In the genomic region with DNA sequence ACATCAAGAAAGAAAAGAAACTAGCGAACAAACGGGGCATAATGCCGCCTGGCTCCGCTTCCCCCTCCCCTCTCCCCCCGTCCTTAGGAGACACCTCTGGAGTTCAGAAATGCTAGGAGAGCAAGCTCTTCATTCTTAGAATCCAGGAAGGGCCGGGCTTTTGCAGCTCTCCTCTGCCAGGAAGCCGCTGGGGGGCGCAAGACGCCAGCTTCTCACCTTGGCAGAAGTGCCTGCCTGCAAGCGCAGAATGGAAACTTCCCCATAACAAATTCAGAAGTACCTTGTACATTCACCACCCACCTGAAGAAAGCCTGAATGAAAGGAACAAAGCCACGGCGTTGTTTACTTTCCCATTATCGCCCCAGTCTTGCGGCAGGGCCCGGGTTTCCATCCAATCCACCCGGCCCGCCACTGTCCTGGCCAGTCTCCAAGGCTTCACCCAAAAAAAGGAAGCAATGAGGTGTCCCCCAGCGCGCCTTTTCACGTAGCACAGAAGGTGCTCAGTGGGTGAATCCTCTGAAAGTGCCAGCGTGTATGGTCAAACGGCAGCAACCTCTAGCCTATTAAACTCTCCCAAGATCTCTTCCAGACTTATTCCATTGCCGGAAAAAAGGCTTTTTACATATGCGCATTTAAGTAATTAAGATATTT, we compare ENCODE assay signal across 8 cellular contexts. TPM values are rescaled to one million over a fixed set of nuclear protein-coding genes. Genes with fewer than 3 reads are reported as not detected.
A peak's percentile ranks its signal among the peaks of the same experiment; 100 is the strongest.
DNase-seq lines count a peak whose midpoint lies in the region; ATAC-seq and FAIRE-seq lines count a peak whose summit lies in the region.

No MANE protein-coding gene starts in this region.

- no peak overlapping the region for H3K27ac ChIP-seq in CD4-positive, CD25-positive, alpha-beta regulatory T cell (ENCODE audit: insufficient read depth, low read length, poor library complexity, severe bottlenecking)
- H3K27ac ChIP-seq in caudate nucleus (ENCODE audit: low read depth, low read length) (no peak overlapping the region), small intestine (ENCODE audit: low read depth in 1 of 2, low read length in 1 of 2) (no peak overlapping the region)

- peak overlapping the region in 1 of 3 donors; percentile 28 for H3K27ac Mint-ChIP-seq in CD4-positive, CD25-positive, alpha-beta regulatory T cell

- peak; percentile 35 to 36 for ATAC-seq in CD4-positive, CD25-positive, alpha-beta regulatory T cell (ENCODE audit: low read depth in 2 of 2)
- peak; percentile 33 for ATAC-seq in HG02610 (IDR thresholded peaks at IDR 0.05; ENCODE audit: unreplicated experiment)
- no peak for ATAC-seq in HG02571 (IDR thresholded peaks at IDR 0.05; ENCODE audit: unreplicated experiment)

- H3K36me3 ChIP-seq in CD4-positive, CD25-positive, alpha-beta regulatory T cell (ENCODE audit: control insufficient read depth, insufficient read depth, low read length): no peaks in the 10 kb centered on the region
- H3K36me3 ChIP-seq in small intestine (ENCODE audit: control insufficient read depth in 2 of 2, insufficient read depth in 2 of 2, low read length in 2 of 2): no peaks in the 10 kb centered on the region

- H3K27me3 Mint-ChIP-seq in CD4-positive, CD25-positive, alpha-beta regulatory T cell: peaks cover 38% of the 10 kb centered on the region

- H3K4me1 ChIP-seq in CD4-positive, CD25-positive, alpha-beta regulatory T cell (ENCODE audit: control insufficient read depth, insufficient read depth, low read length, poor library complexity, severe bottlenecking): peaks cover 43% of the 10 kb centered on the region
- peaks cover 2% of the 10 kb centered on the region in 2 donors for H3K4me1 ChIP-seq in small intestine (ENCODE audit: control insufficient read depth in 2 of 2, insufficient read depth in 1 of 2, low read depth in 1 of 2, low read length in 1 of 2)

- WGBS in small intestine, 3 donors: 1 to 3% (median 2%) methylated on average over 24 of the region's 24 CpGs

- H3K9me3 ChIP-seq in CD4-positive, CD25-positive, alpha-beta regulatory T cell (ENCODE audit: control insufficient read depth in 2 of 2, low read length in 2 of 2): no peaks in the 10 kb centered on the region
- no peaks in the 10 kb centered on the region for H3K9me3 ChIP-seq in small intestine (ENCODE audit: control insufficient read depth, low read depth)

- peak overlapping the region; percentile 78 to 91 (median 85) for H3K4me3 Mint-ChIP-seq in CD4-positive, CD25-positive, alpha-beta regulatory T cell

- no peak for FAIRE-seq in small intestine (lab: Jason Lieb, UNC)

- H3K4me3 ChIP-seq in CD4-positive, CD25-positive, alpha-beta regulatory T cell (ENCODE audit: low read depth, low read length): peak overlapping the region; percentile 68
- H3K4me3 ChIP-seq in small intestine (ENCODE audit: low read depth in 1 of 2, low read length in 2 of 2): peak overlapping the region; percentile 34 to 36

- H3K4me1 Mint-ChIP-seq in CD4-positive, CD25-positive, alpha-beta regulatory T cell: peaks cover 10 to 33% (median 19%) of the 10 kb centered on the region in 4 donors

- peak; percentile 65 to 88 (median 79) for DNase-seq in CD4-positive, CD25-positive, alpha-beta regulatory T cell
- DNase-seq in NCI-H2227 (lab: John Stamatoyannopoulos, UW; ENCODE audit: unreplicated experiment) (peak; percentile 88), caudate nucleus (lab: John Stamatoyannopoulos, UW) (peak in 59 of 61 donors; percentile 30 to 95 (median 77)), iris pigment epithelial cell (ENCODE audit: low read depth) (peak; percentile 78), small intestine (peak; percentile 91)
- peak; percentile 63 to 80 (median 72) for DNase-seq in activated CD4-positive, CD25-positive, alpha-beta regulatory T cell (lab: John Stamatoyannopoulos, UW)

- no peaks in the 10 kb centered on the region for H3K36me3 Mint-ChIP-seq in CD4-positive, CD25-positive, alpha-beta regulatory T cell

- H3K9me3 Mint-ChIP-seq in CD4-positive, CD25-positive, alpha-beta regulatory T cell: no peaks in the 10 kb centered on the region

- peaks cover 9% of the 10 kb centered on the region for H3K27me3 ChIP-seq in CD4-positive, CD25-positive, alpha-beta regulatory T cell (ENCODE audit: control insufficient read depth, insufficient read depth, low read length)
- no peaks in the 10 kb centered on the region for H3K27me3 ChIP-seq in small intestine (ENCODE audit: control insufficient read depth in 2 of 2, insufficient read depth in 2 of 2, low read length in 2 of 2)

RNA-seq across cellular contexts. Expression of a gene that starts 1.7 kb away (rescaled TPM):
- total RNA-seq in CD4-positive, CD25-positive, alpha-beta regulatory T cell: 15.7 TPM
- polyA plus RNA-seq in CD4-positive, CD25-positive, alpha-beta regulatory T cell: 1 to 10 TPM in 1 of 4 donors, under 1 TPM in 3; 0.16 to 1.3 (median 0.29) TPM
- 10 to 100 TPM; 21.9 to 25.4 (median 25.3) TPM for polyA plus RNA-seq in small intestine

Comparison
In these comparisons a context has a peak if more than half of its experiments do, and no peak if none do; other contexts are left out.
1. RNA of a gene that starts 1.7 kb away (polyA plus RNA-seq): 21.9 to 25.4 TPM in small intestine; 0.16 to 1.3 TPM in CD4-positive, CD25-positive, alpha-beta regulatory T cell; every median in the first group is over 10 times any median in the second.
2. Peak in every context shown above with its lines, with median percentiles within 50 percentile points of each other: DNase-seq.